29 cellular contexts compared by ENCODE assay signal in genomic region chr15:45122719-45123118, GRCh38. TPM values are rescaled to one million over a fixed set of nuclear protein-coding genes. Genes with fewer than 3 reads are reported as not detected.
"Had no signal": no experiment of that assay in that cellular context is flagged by ENCODE, and none has a peak within 500 bp of the region (broad histone marks: within the 10 kb centered on the region; RNA-seq: fewer than 3 reads in every experiment).

No MANE protein-coding gene starts in this region.

- H3K4me2 ChIP-seq: KMS-11 had no signal

- H3K27me3 ChIP-seq: body of pancreas had no signal

- H3K4me3 ChIP-seq: body of pancreas, breast epithelium, Peyer's patch had no signal

- H3K36me3 ChIP-seq: breast epithelium, Peyer's patch had no signal

- H3K9me3 ChIP-seq: body of pancreas, breast epithelium, Peyer's patch had no signal

- ATAC-seq: activated CD8-positive, alpha-beta T cell treated with anti-CD3 and anti-CD28 coated beads, Interleukin-2, amount 10 ng/mL, durations not matched to agents 7 days and 5 days; body of pancreas had no signal

- H3K4me1 ChIP-seq: breast epithelium had no signal

- H3K9ac ChIP-seq: KMS-11 had no signal

- DNase-seq: activated CD4-positive, alpha-beta T cell treated with anti-CD3 and anti-CD28 coated beads, Interleukin-2, amount 10 ng/mL, durations not matched to agents 7 days and 5 days; activated CD4-positive, alpha-beta T cell treated with anti-CD3 and anti-CD28 coated beads, Interleukin-2, amount 50 U/mL, for 48 hours; activated CD8-positive, alpha-beta T cell treated with anti-CD3 and anti-CD28 coated beads, Interleukin-2, amount 10 ng/mL, durations not matched to agents 7 days and 5 days; activated gamma-delta T cell; activated naive CD4-positive, alpha-beta T cell treated with Interleukin-2 at 50 U/mL for 16 hours; activated naive CD8-positive, alpha-beta T cell treated with anti-CD3 and anti-CD28 coated beads, Interleukin-2, amount 10 ng/mL, durations not matched to agents 7 days and 5 days; activated T-cell treated with anti-CD3 and anti-CD28 coated beads, Interleukin-2, amount 50 U/mL, for 24 hours; body of pancreas; caudate nucleus; cerebellar nuclear complex; MM.1S; NCI-H1092; NCI-H1436 treated with DMSO at 0.1 percent for 48 hours; NCI-H1694 treated with DMSO at 0.1 percent for 48 hours; NCI-H2029; NCI-H510A; NCI-H526; NCI-H748 treated with DMSO at 0.1 percent for 48 hours; Peyer's patch; Right ventricle myocardium superior; T-helper 1 cell; T-helper 2 cell; T-helper 9 cell had no signal

- H3K27ac ChIP-seq: body of pancreas, breast epithelium, KMS-11, Peyer's patch had no signal

RNA-seq across cellular contexts. Expression of gene DUOXA1, which starts 7.0 kb away (rescaled TPM):
- total RNA-seq: activated CD4-positive, alpha-beta T cell treated with anti-CD3 and anti-CD28 coated beads, Interleukin-2, amount 10 ng/mL, durations not matched to agents 7 days and 5 days; activated CD8-positive, alpha-beta T cell treated with anti-CD3 and anti-CD28 coated beads, Interleukin-2, amount 10 ng/mL, durations not matched to agents 7 days and 5 days; body of pancreas; LHCN-M2; PC-3 had no signal

RNA-seq across cellular contexts. Expression of gene DUOX1, which starts 7.1 kb away (rescaled TPM):
- total RNA-seq: activated CD4-positive, alpha-beta T cell treated with anti-CD3 and anti-CD28 coated beads, Interleukin-2, amount 10 ng/mL, durations not matched to agents 7 days and 5 days; activated CD8-positive, alpha-beta T cell treated with anti-CD3 and anti-CD28 coated beads, Interleukin-2, amount 10 ng/mL, durations not matched to agents 7 days and 5 days; activated naive CD8-positive, alpha-beta T cell treated with anti-CD3 and anti-CD28 coated beads, Interleukin-2, amount 10 ng/mL, durations not matched to agents 7 days and 5 days; PC-3 had no signal

RNA-seq across cellular contexts. Expression of gene DUOXA2, which starts 8.6 kb away (rescaled TPM):
- total RNA-seq: activated CD4-positive, alpha-beta T cell treated with anti-CD3 and anti-CD28 coated beads, Interleukin-2, amount 10 ng/mL, durations not matched to agents 7 days and 5 days; activated CD8-positive, alpha-beta T cell treated with anti-CD3 and anti-CD28 coated beads, Interleukin-2, amount 10 ng/mL, durations not matched to agents 7 days and 5 days; activated naive CD8-positive, alpha-beta T cell treated with anti-CD3 and anti-CD28 coated beads, Interleukin-2, amount 10 ng/mL, durations not matched to agents 7 days and 5 days; activated T-helper 2 cell treated with anti-CD3 and anti-CD28 coated beads, Interferon-gamma antibody, Interleukin-2, Interleukin-4, amounts not matched to agents 10 μg/mL and 5 μg/mL and 100 μg/mL, durations not matched to agents 14 hours and 24 hours and 36 hours; astrocyte; body of pancreas; LHCN-M2; PC-3; Right ventricle myocardium superior had no signal

RNA-seq across cellular contexts. Expression of gene DUOX2, which starts 8.7 kb away (rescaled TPM):
- total RNA-seq: activated CD8-positive, alpha-beta T cell treated with anti-CD3 and anti-CD28 coated beads, Interleukin-2, amount 10 ng/mL, durations not matched to agents 7 days and 5 days; activated naive CD8-positive, alpha-beta T cell treated with anti-CD3 and anti-CD28 coated beads, Interleukin-2, amount 10 ng/mL, durations not matched to agents 7 days and 5 days; activated T-helper 2 cell treated with anti-CD3 and anti-CD28 coated beads, Interferon-gamma antibody, Interleukin-2, Interleukin-4, amounts not matched to agents 10 μg/mL and 5 μg/mL and 100 μg/mL, durations not matched to agents 14 hours and 24 hours and 36 hours; LHCN-M2; PC-3 had no signal
